In genomic region chr15:101675796-101676582, GRCh38 we compare ENCODE assay signal across 7 cellular contexts. TPM values are rescaled to one million over a fixed set of nuclear protein-coding genes. Genes with fewer than 3 reads are reported as not detected.
DNase-seq lines count a peak whose midpoint lies in the region; ATAC-seq and TF ChIP-seq lines count a peak whose summit lies in the region.

No MANE protein-coding gene starts in this region.

- H3K4me1 ChIP-seq in right atrium auricular region (no peaks in the 10 kb centered on the region), esophagus muscularis mucosa (no peaks in the 10 kb centered on the region)

- no peak for TF ChIP-seq EP300 in esophagus muscularis mucosa (IDR thresholded peaks at IDR 0.05)

- H3K27me3 ChIP-seq in right atrium auricular region (no peaks in the 10 kb centered on the region), esophagus muscularis mucosa (no peaks in the 10 kb centered on the region)

- WGBS in esophagus muscularis mucosa, result 77% methylated on average over 16 of the region's 16 CpGs

- peak overlapping the region; percentile 75 for H3K27ac ChIP-seq in angular gyrus (ENCODE audit: low read depth, low read length)
- no peak overlapping the region for H3K27ac ChIP-seq in right atrium auricular region
- H3K27ac ChIP-seq in esophagus muscularis mucosa (replicated peaks in 1 of 4), result no peak overlapping the region

- DNase-seq in midbrain (lab: John Stamatoyannopoulos, UW) (peak; percentile 19), right atrium auricular region (ENCODE audit: low spot score) (no peak), esophagus muscularis mucosa (ENCODE audit: extremely low spot score) (no peak), NCI-H774 (lab: John Stamatoyannopoulos, UW) (no peak)

- peaks cover 21% of the 10 kb centered on the region for H3K36me3 ChIP-seq in right atrium auricular region
- peaks cover 20 to 76% (median 47%) of the 10 kb centered on the region in 4 donors for H3K36me3 ChIP-seq in esophagus muscularis mucosa

- no peaks in the 10 kb centered on the region for H3K9me3 ChIP-seq in right atrium auricular region
- no peaks in the 10 kb centered on the region for H3K9me3 ChIP-seq in esophagus muscularis mucosa

- no peak for TF ChIP-seq POLR2A in esophagus muscularis mucosa (IDR thresholded peaks at IDR 0.05; ENCODE audit: low read depth)

- no peak overlapping the region for H3K4me3 ChIP-seq in right atrium auricular region
- H3K4me3 ChIP-seq in esophagus muscularis mucosa, result no peak overlapping the region

- intact Hi-C loops in esophagus muscularis mucosa (cut with DNase I), result no loop called here

- ATAC-seq in GM18861 (IDR thresholded peaks at IDR 0.05; ENCODE audit: unreplicated experiment) (peak; percentile 65), HG03025 (IDR thresholded peaks at IDR 0.05; ENCODE audit: low FRiP score, unreplicated experiment) (peak; percentile 95)

- no peak for TF ChIP-seq CTCF in right atrium auricular region (IDR thresholded peaks at IDR 0.05)
- TF ChIP-seq CTCF in esophagus muscularis mucosa (IDR thresholded peaks at IDR 0.05), result no peak

RNA-seq across cellular contexts. Expression of gene TM2D3, which starts 23.8 kb away (rescaled TPM):
- total RNA-seq in right atrium auricular region (10 to 100 TPM; 36.0 to 53.4 TPM), esophagus muscularis mucosa (10 to 100 TPM; 35.5 to 50.5 (median 40.5) TPM)

RNA-seq across cellular contexts. Expression of gene TARS3, which starts 48.3 kb away (rescaled TPM):
- total RNA-seq in right atrium auricular region (10 to 100 TPM; 24.4 to 33.0 TPM), esophagus muscularis mucosa (10 to 100 TPM; 16.7 to 26.6 (median 23.5) TPM)
